In the genomic region with DNA sequence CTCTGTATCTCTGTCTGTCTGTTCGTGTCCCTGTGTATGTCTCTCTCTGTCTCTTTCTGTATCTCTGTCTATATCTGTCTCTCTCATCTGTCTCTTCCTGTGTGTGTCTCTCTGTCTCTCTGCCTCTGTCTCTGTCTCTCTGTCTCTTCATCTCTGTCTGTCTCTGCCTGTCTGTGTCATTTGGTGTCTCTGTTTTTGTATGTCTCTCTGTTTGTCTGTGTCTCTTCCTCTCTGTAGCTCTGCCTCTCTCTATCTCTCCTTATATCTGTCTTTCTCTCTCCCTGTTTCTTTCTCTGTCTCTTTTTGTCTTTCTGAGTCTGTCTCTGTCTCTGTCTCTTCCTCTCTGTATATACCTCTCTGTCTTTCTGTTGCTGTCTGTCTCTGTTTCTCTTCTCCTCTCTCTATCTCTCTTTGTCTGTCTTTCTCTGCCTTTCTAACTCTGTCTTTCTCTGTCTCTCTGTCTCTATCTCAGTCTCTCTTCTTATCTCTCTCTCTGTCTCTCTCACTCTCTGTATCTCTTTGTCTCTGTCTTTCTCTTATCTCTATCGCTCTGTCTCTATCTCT, we compare ENCODE assay signal across 23 cellular contexts. TPM values are rescaled to one million over a fixed set of nuclear protein-coding genes. Genes with fewer than 3 reads are reported as not detected.
DNase-seq lines count a peak whose midpoint lies in the region; ATAC-seq, FAIRE-seq and TF ChIP-seq lines count a peak whose summit lies in the region.
"Had no signal": no experiment of that assay in that cellular context is flagged by ENCODE, and none has a peak within 500 bp of the region (broad histone marks: within the 10 kb centered on the region; RNA-seq: fewer than 3 reads in every experiment).

No MANE protein-coding gene starts in this region.

- no peaks in the 10 kb centered on the region for H3K9me2 ChIP-seq in MM.1S (replicated peaks; ENCODE audit: insufficient read depth, low read length)

- no peak overlapping the region for H3K4me3 ChIP-seq in MM.1S (ENCODE audit: low read length)
- no peak overlapping the region for H3K4me3 ChIP-seq in astrocyte (ENCODE audit: insufficient read depth, low read depth, low read length)
- H3K4me3 ChIP-seq: HAP-1, SJCRH30 had no signal

- no peaks in the 10 kb centered on the region for H3K27me3 ChIP-seq in MM.1S (replicated peaks; ENCODE audit: insufficient read depth, low read length)
- no peaks in the 10 kb centered on the region for H3K27me3 ChIP-seq in astrocyte (ENCODE audit: insufficient read depth, low read length)
- H3K27me3 ChIP-seq: BE2C, neutrophil, SJCRH30 had no signal

- no peak for ATAC-seq in activated T-cell treated with anti-CD3 and anti-CD28 coated beads, Interleukin-2, amount 50 U/mL, for 72 hours (replicated peaks in 1 of 2)
- no peak for ATAC-seq in stimulated activated effector memory CD8-positive, alpha-beta T cell treated with anti-CD3 and anti-CD28 coated beads, Interleukin-12 subunit alpha, Interleukin-12 subunit beta, amount 100 ng/mL, for 72 hours
- ATAC-seq in GM19455 (IDR thresholded peaks at IDR 0.05; ENCODE audit: unreplicated experiment): no peak
- ATAC-seq: T-helper 17 cell had no signal

- H2AFZ ChIP-seq in MM.1S (ENCODE audit: low read length): no peak overlapping the region
- no peak overlapping the region for H2AFZ ChIP-seq in astrocyte (ENCODE audit: low read depth, low read length)

- H3K36me3 ChIP-seq in MM.1S (replicated peaks; ENCODE audit: insufficient read depth, low read length) (no peaks in the 10 kb centered on the region), astrocyte (ENCODE audit: insufficient read depth, low read length) (no peaks in the 10 kb centered on the region)
- H3K36me3 ChIP-seq: BE2C, HAP-1, neutrophil, SJCRH30 had no signal

- H3K36me3 Mint-ChIP-seq in activated T-cell treated with anti-CD3 and anti-CD28 coated beads, Interleukin-2, amount 50 U/mL, for 72 hours (ENCODE audit: insufficient read depth in 2 of 2): no peaks in the 10 kb centered on the region
- H3K36me3 Mint-ChIP-seq in astrocyte (ENCODE audit: low read depth, unreplicated experiment): no peaks in the 10 kb centered on the region
- no peaks in the 10 kb centered on the region for H3K36me3 Mint-ChIP-seq in stimulated activated effector memory CD8-positive, alpha-beta T cell treated with anti-CD3 and anti-CD28 coated beads, Interleukin-12 subunit alpha, Interleukin-12 subunit beta, amount 100 ng/mL, for 72 hours
- H3K36me3 Mint-ChIP-seq: activated CD8-positive, alpha-beta memory T cell treated with anti-CD3 and anti-CD28 coated beads, Interleukin-2, amount 10 ng/mL, durations not matched to agents 7 days and 5 days; activated naive CD8-positive, alpha-beta T cell treated with anti-CD3 and anti-CD28 coated beads, Interleukin-2, amount 10 ng/mL, durations not matched to agents 7 days and 5 days had no signal

- H3K27me3 Mint-ChIP-seq in activated T-cell treated with anti-CD3 and anti-CD28 coated beads, Interleukin-2, amount 50 U/mL, for 72 hours (ENCODE audit: low read depth): no peaks in the 10 kb centered on the region
- no peaks in the 10 kb centered on the region for H3K27me3 Mint-ChIP-seq in astrocyte (ENCODE audit: low read depth, unreplicated experiment)
- H3K27me3 Mint-ChIP-seq: activated CD8-positive, alpha-beta memory T cell treated with anti-CD3 and anti-CD28 coated beads, Interleukin-2, amount 10 ng/mL, durations not matched to agents 7 days and 5 days; activated naive CD8-positive, alpha-beta T cell treated with anti-CD3 and anti-CD28 coated beads, Interleukin-2, amount 10 ng/mL, durations not matched to agents 7 days and 5 days; T-helper 17 cell had no signal

- peak overlapping the region; percentile 8 for H3K27ac Mint-ChIP-seq in activated T-cell treated with anti-CD3 and anti-CD28 coated beads, Interleukin-2, amount 50 U/mL, for 72 hours
- peak overlapping the region; percentile 6 for H3K27ac Mint-ChIP-seq in astrocyte (ENCODE audit: unreplicated experiment)
- H3K27ac Mint-ChIP-seq in stimulated activated effector memory CD8-positive, alpha-beta T cell treated with anti-CD3 and anti-CD28 coated beads, Interleukin-12 subunit alpha, Interleukin-12 subunit beta, amount 100 ng/mL, for 72 hours: peak overlapping the region; percentile 48
- H3K27ac Mint-ChIP-seq: activated CD8-positive, alpha-beta memory T cell treated with anti-CD3 and anti-CD28 coated beads, Interleukin-2, amount 10 ng/mL, durations not matched to agents 7 days and 5 days; activated naive CD8-positive, alpha-beta T cell treated with anti-CD3 and anti-CD28 coated beads, Interleukin-2, amount 10 ng/mL, durations not matched to agents 7 days and 5 days; T-helper 17 cell had no signal

- H3K4me2 ChIP-seq in MM.1S (ENCODE audit: low read depth, low read length): no peak overlapping the region
- no peak overlapping the region for H3K4me2 ChIP-seq in astrocyte (ENCODE audit: low read length)

- H3K79me2 ChIP-seq in MM.1S (ENCODE audit: low read length): peaks cover 29% of the 10 kb centered on the region
- no peaks in the 10 kb centered on the region for H3K79me2 ChIP-seq in astrocyte (ENCODE audit: insufficient read depth, low read length)

- H3K4me1 ChIP-seq in MM.1S (ENCODE audit: low read length): peaks cover 41% of the 10 kb centered on the region
- no peaks in the 10 kb centered on the region for H3K4me1 ChIP-seq in astrocyte (ENCODE audit: insufficient read depth, low read length)
- H3K4me1 ChIP-seq: BE2C, HAP-1, SJCRH30 had no signal

- H3K9me3 ChIP-seq in MM.1S (replicated peaks; ENCODE audit: insufficient read depth, low read length) (no peaks in the 10 kb centered on the region), astrocyte (ENCODE audit: insufficient read depth, low read depth, low read length) (no peaks in the 10 kb centered on the region)
- H3K9me3 ChIP-seq: BE2C, HAP-1, neutrophil, SJCRH30 had no signal

- no peaks in the 10 kb centered on the region for H3K9me3 Mint-ChIP-seq in activated T-cell treated with anti-CD3 and anti-CD28 coated beads, Interleukin-2, amount 50 U/mL, for 72 hours
- peaks cover 32% of the 10 kb centered on the region for H3K9me3 Mint-ChIP-seq in astrocyte (ENCODE audit: unreplicated experiment)
- no peaks in the 10 kb centered on the region for H3K9me3 Mint-ChIP-seq in stimulated activated effector memory CD8-positive, alpha-beta T cell treated with anti-CD3 and anti-CD28 coated beads, Interleukin-12 subunit alpha, Interleukin-12 subunit beta, amount 100 ng/mL, for 72 hours
- H3K9me3 Mint-ChIP-seq: activated naive CD8-positive, alpha-beta T cell treated with anti-CD3 and anti-CD28 coated beads, Interleukin-2, amount 10 ng/mL, durations not matched to agents 7 days and 5 days had no signal

- H3F3A ChIP-seq in MM.1S (ENCODE audit: insufficient read depth, low read length): peaks cover 5% of the 10 kb centered on the region

- H3K4me3 Mint-ChIP-seq in activated T-cell treated with anti-CD3 and anti-CD28 coated beads, Interleukin-2, amount 50 U/mL, for 72 hours: no peak overlapping the region
- no peak overlapping the region for H3K4me3 Mint-ChIP-seq in astrocyte (ENCODE audit: unreplicated experiment)
- H3K4me3 Mint-ChIP-seq in stimulated activated effector memory CD8-positive, alpha-beta T cell treated with anti-CD3 and anti-CD28 coated beads, Interleukin-12 subunit alpha, Interleukin-12 subunit beta, amount 100 ng/mL, for 72 hours: no peak overlapping the region
- H3K4me3 Mint-ChIP-seq: activated CD8-positive, alpha-beta memory T cell treated with anti-CD3 and anti-CD28 coated beads, Interleukin-2, amount 10 ng/mL, durations not matched to agents 7 days and 5 days; activated naive CD8-positive, alpha-beta T cell treated with anti-CD3 and anti-CD28 coated beads, Interleukin-2, amount 10 ng/mL, durations not matched to agents 7 days and 5 days; T-helper 17 cell had no signal

- no peak for FAIRE-seq in astrocyte (lab: Jason Lieb, UNC)
- FAIRE-seq: A204.1, HepG2 had no signal

- H4K20me1 ChIP-seq in MM.1S (ENCODE audit: insufficient read depth, low read length) (no peaks in the 10 kb centered on the region), astrocyte (ENCODE audit: insufficient read depth, low read length) (no peaks in the 10 kb centered on the region)

- TF ChIP-seq CTCF in MM.1S (IDR thresholded peaks at IDR 0.05; ENCODE audit: low read length) (no peak), astrocyte (IDR thresholded peaks at IDR 0.05; ENCODE audit: insufficient read depth, low read depth, low read length) (no peak)

- H3K9ac ChIP-seq in MM.1S (ENCODE audit: low read length) (peak overlapping the region; percentile 37; the same call in 1 of the 2 replicates), astrocyte (ENCODE audit: low read length) (no peak overlapping the region)

- H3K27ac ChIP-seq in MM.1S (ENCODE audit: low read length) (peak overlapping the region; percentile 52; the same call in 1 of the 2 replicates), astrocyte (ENCODE audit: low read depth, low read length) (no peak overlapping the region)
- H3K27ac ChIP-seq: epithelial cell of prostate, neutrophil, SJCRH30 had no signal

- no peaks in the 10 kb centered on the region for H3K4me1 Mint-ChIP-seq in activated T-cell treated with anti-CD3 and anti-CD28 coated beads, Interleukin-2, amount 50 U/mL, for 72 hours (ENCODE audit: low read depth)
- H3K4me1 Mint-ChIP-seq in astrocyte (ENCODE audit: low read depth, unreplicated experiment): no peaks in the 10 kb centered on the region
- peaks cover 21% of the 10 kb centered on the region for H3K4me1 Mint-ChIP-seq in stimulated activated effector memory CD8-positive, alpha-beta T cell treated with anti-CD3 and anti-CD28 coated beads, Interleukin-12 subunit alpha, Interleukin-12 subunit beta, amount 100 ng/mL, for 72 hours

- DNase-seq in activated T-cell treated with anti-CD3 and anti-CD28 coated beads, Interleukin-2, amount 50 U/mL, for 72 hours: no peak
- DNase-seq in activated T-cell treated with anti-CD3 and anti-CD28 coated beads, Interleukin-2, amount 50 U/mL, for 1 hour: no peak
- DNase-seq in MM.1S (no peak), astrocyte (ENCODE audit: low read depth) (no peak), OCI-M2 (lab: John Stamatoyannopoulos, UW; ENCODE audit: unreplicated experiment) (no peak)
- DNase-seq in stimulated activated effector memory CD8-positive, alpha-beta T cell treated with anti-CD3 and anti-CD28 coated beads, Interleukin-12 subunit alpha, Interleukin-12 subunit beta, amount 100 ng/mL, for 72 hours (ENCODE audit: low spot score in 2 of 2): no peak
- DNase-seq in central memory CD4-positive, alpha-beta T cell: no peak
- DNase-seq: activated CD4-positive, alpha-beta T cell treated with anti-CD3 and anti-CD28 coated beads for 48 hours; activated CD8-positive, alpha-beta memory T cell treated with anti-CD3 and anti-CD28 coated beads, Interleukin-2, amount 10 ng/mL, durations not matched to agents 7 days and 5 days; BE2C; NCI-H1105; NCI-H2029 treated with DMSO at 0.1 percent for 48 hours; NCI-H82; SJCRH30; stimulated activated CD4-positive, alpha-beta T cell treated with anti-CD3 and anti-CD28 coated beads, Interleukin-1b, Interleukin-23, amount 100 ng/mL, for 48 hours; T-helper 17 cell had no signal

RNA-seq across cellular contexts. Expression of a gene that starts 50.2 kb away (rescaled TPM):
- total RNA-seq in activated T-cell treated with anti-CD3 and anti-CD28 coated beads, Interleukin-2, amount 50 U/mL, for 72 hours: 1 to 10 TPM; 6.3 to 7.9 TPM
- total RNA-seq in astrocyte: 4.0 and 5.2 TPM in 2 replicates
